Comparison of ENCODE assay signal across 28 cellular contexts in the genomic region with DNA sequence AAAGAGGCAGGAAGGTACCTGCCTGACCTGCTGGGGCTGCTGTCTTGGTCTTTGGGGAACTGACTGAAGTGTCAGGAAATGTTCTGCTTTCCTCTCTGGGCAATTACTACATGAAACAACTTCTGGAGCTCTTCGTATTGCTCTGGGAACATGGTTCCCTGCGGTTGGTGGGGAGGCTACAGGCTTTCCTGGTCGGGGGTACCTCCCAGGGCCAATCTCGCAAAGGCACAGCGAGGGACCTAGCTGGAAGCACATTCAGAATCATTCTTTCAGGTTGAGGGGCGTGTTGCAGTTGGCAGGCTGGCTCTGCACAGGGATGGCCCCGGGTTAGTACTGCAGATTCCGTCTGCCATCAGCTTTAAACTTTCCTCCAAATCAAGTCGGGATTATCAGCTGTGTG.
"Had no signal": no experiment of that assay in that cellular context is flagged by ENCODE, and none has a peak within 500 bp of the region (broad histone marks: within the 10 kb centered on the region; RNA-seq: fewer than 3 reads in every experiment).

No MANE protein-coding gene starts in this region.

- H3K27ac ChIP-seq: brain microvascular endothelial cell, coronary artery, neutrophil, ovary, right lobe of liver, testis, transverse colon, uterus had no signal

- DNase-seq: activated CD4-positive, alpha-beta T cell treated with anti-CD3 and anti-CD28 coated beads for 4 hours; activated CD4-positive, alpha-beta T cell treated with anti-CD3 and anti-CD28 coated beads, Interleukin-2, amount 50 U/mL, for 4 hours; activated CD4-positive, CD25-positive, alpha-beta regulatory T cell; activated naive CD4-positive, alpha-beta T cell treated with anti-CD3 and anti-CD28 coated beads for 36 hours; activated naive CD8-positive, alpha-beta T cell treated with anti-CD3 and anti-CD28 coated beads, Interleukin-2, amount 10 ng/mL, durations not matched to agents 7 days and 5 days; activated T-cell treated with anti-CD3 and anti-CD28 coated beads for 4 hours; activated T-cell treated with anti-CD3 and anti-CD28 coated beads, Interleukin-2, amount 50 U/mL, for 72 hours; brain microvascular endothelial cell; foreskin fibroblast; hippocampal formation; left cardiac atrium; left ventricle myocardium superior; mucosa of descending colon; ovary; right lobe of liver; stimulated activated CD4-positive, alpha-beta T cell treated with anti-CD3 and anti-CD28 coated beads, Interleukin-12 subunit alpha, Interleukin-12 subunit beta, amount 100 ng/mL, for 4 hours; stimulated activated CD4-positive, alpha-beta T cell treated with anti-CD3 and anti-CD28 coated beads, Interleukin-4, amount 100 ng/mL, for 1 hour; stimulated activated naive CD8-positive, alpha-beta T cell treated with anti-CD3 and anti-CD28 coated beads, Interleukin-15, Interleukin-2, amounts not matched to agents 100 U/mL and 50 U/mL, for 24 hours; T-helper 2 cell; testis; transverse colon; uterus had no signal

- H3K4me1 ChIP-seq: testis, uterus had no signal

- ATAC-seq: activated T-cell treated with anti-CD3 and anti-CD28 coated beads, Interleukin-2, amount 50 U/mL, for 72 hours; left cardiac atrium; left ventricle myocardium superior; mucosa of descending colon; natural killer cell treated with Interleukin-12 subunit alpha and Interleukin-12 subunit beta and Interleukin-15 and Interleukin-18, amount 100 ng/mL, for 72 hours; right lobe of liver; stimulated activated naive CD8-positive, alpha-beta T cell treated with anti-CD3 and anti-CD28 coated beads, Interleukin-15, Interleukin-2, amounts not matched to agents 100 U/mL and 50 U/mL, for 24 hours had no signal

- H3K27me3 ChIP-seq: brain microvascular endothelial cell, neutrophil, ovary, right lobe of liver, testis, transverse colon, uterus had no signal

- H3K36me3 ChIP-seq: brain microvascular endothelial cell, neutrophil, ovary, right lobe of liver, transverse colon, uterus had no signal

- H3K9me3 ChIP-seq: mucosa of descending colon, neutrophil, ovary, right lobe of liver, testis, transverse colon, uterus had no signal

- H3K4me3 ChIP-seq: coronary artery, mucosa of descending colon, ovary, right lobe of liver, testis, transverse colon, uterus had no signal

- FAIRE-seq: astrocyte, endothelial cell of umbilical vein, keratinocyte had no signal
